Comparison of ENCODE assay signal across 15 cellular contexts in genomic region chr20:18533491-18533890, GRCh38.
"Had no signal": no experiment of that assay in that cellular context is flagged by ENCODE, and none has a peak within 500 bp of the region (broad histone marks: within the 10 kb centered on the region; RNA-seq: fewer than 3 reads in every experiment).

No MANE protein-coding gene starts in this region.

- ATAC-seq: activated T-helper 17 cell treated with anti-CD3 and anti-CD28 coated beads, Interleukin-2, amount 50 U/mL, for 72 hours; body of pancreas; left cardiac atrium; natural killer cell treated with Interleukin-12 subunit alpha and Interleukin-12 subunit beta and Interleukin-15 and Interleukin-18, amount 100 ng/mL, for 72 hours; right cardiac atrium had no signal

- H3K27me3 ChIP-seq: body of pancreas, cardiac muscle cell, tibial artery had no signal

- H3K27ac ChIP-seq: body of pancreas, cardiac muscle cell, prostate gland, skin epidermis, tibial artery had no signal

- H3K9me3 ChIP-seq: body of pancreas, prostate gland, tibial artery had no signal

- H3K4me3 ChIP-seq: body of pancreas, cardiac muscle cell, prostate gland, skin epidermis, tibial artery had no signal

- DNase-seq: activated T-cell treated with anti-CD3 and anti-CD28 coated beads, Interleukin-2, amount 50 U/mL, for 1 hour; body of pancreas; foreskin fibroblast; glutamatergic neuron; hippocampal formation; left cardiac atrium; right cardiac atrium; stimulated activated CD4-positive, alpha-beta T cell treated with anti-CD3 and anti-CD28 coated beads, Interleukin-1b, Interleukin-23, amount 100 ng/mL, for 48 hours; substantia nigra; tibial artery had no signal

- H3K4me1 ChIP-seq: body of pancreas, prostate gland, tibial artery had no signal
